7 cellular contexts compared by ENCODE assay signal in genomic region chr4:75154994-75155393, GRCh38.
"Had no signal": no experiment of that assay in that cellular context is flagged by ENCODE, and none has a peak within 500 bp of the region (broad histone marks: within the 10 kb centered on the region; RNA-seq: fewer than 3 reads in every experiment).

No MANE protein-coding gene starts in this region.

- H3K27me3 Mint-ChIP-seq: IgD-negative memory B cell had no signal

- H3K4me3 ChIP-seq: K562 had no signal

- H3K27ac ChIP-seq: HL-60 had no signal

- ATAC-seq: HepG2, K562 had no signal

- DNase-seq: IMR-90, KBM-7, KG1 had no signal

- H3K27ac Mint-ChIP-seq: IgD-negative memory B cell had no signal
